ENCODE assay signal across 17 cellular contexts in the genomic region with DNA sequence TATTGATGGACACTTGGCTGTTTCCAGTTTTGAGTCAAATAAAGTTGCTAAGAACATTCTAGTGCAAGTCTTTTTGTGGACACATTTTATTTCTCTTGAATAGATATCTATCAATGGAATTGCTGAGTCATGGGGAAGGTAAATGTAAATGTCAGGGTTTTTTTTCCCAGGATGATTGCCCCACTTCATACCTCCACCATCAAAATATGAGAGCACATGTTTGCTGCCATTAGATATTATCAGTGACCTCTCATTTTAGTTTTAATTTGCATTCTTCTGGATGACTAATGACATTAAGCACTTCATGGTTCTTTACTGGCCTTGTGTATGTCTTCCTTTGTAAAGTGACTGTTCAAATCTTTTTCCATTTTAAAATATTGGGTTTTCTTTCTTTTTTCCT. TPM values are rescaled to one million over a fixed set of nuclear protein-coding genes. Genes with fewer than 3 reads are reported as not detected.
DNase-seq lines count a peak whose midpoint lies in the region; FAIRE-seq and TF ChIP-seq lines count a peak whose summit lies in the region.
"Had no signal": no experiment of that assay in that cellular context is flagged by ENCODE, and none has a peak within 500 bp of the region (broad histone marks: within the 10 kb centered on the region; RNA-seq: fewer than 3 reads in every experiment).

No MANE protein-coding gene starts in this region.

- H3K79me2 ChIP-seq in PC-9 (ENCODE audit: low read depth): no peaks in the 10 kb centered on the region
- H3K79me2 ChIP-seq in endothelial cell of umbilical vein (ENCODE audit: control insufficient read depth, insufficient read depth, low read length): no peaks in the 10 kb centered on the region

- peaks cover 2% of the 10 kb centered on the region for H3K36me3 Mint-ChIP-seq in osteocyte (ENCODE audit: unreplicated experiment)

- H3K4me2 ChIP-seq in PC-9: no peak overlapping the region
- H3K4me2 ChIP-seq in endothelial cell of umbilical vein (ENCODE audit: insufficient read depth, low read length): no peak overlapping the region

- H3K27ac ChIP-seq in PC-9 (peak overlapping the region; percentile 30; the same call in 1 of the 2 replicates), endothelial cell of umbilical vein (ENCODE audit: insufficient read depth, low read depth, low read length) (no peak overlapping the region)
- H3K27ac ChIP-seq: right atrium auricular region had no signal

- FAIRE-seq in endothelial cell of umbilical vein (lab: Jason Lieb, UNC): no peak

- no peaks in the 10 kb centered on the region for H3K9me2 ChIP-seq in PC-9 (ENCODE audit: insufficient read depth)

- H3K9ac ChIP-seq in endothelial cell of umbilical vein (replicated peaks; ENCODE audit: extremely low read depth, insufficient read depth, low read length): no peak overlapping the region

- H3K4me1 ChIP-seq in PC-9 (replicated peaks; ENCODE audit: insufficient read depth): peaks cover 24% of the 10 kb centered on the region
- peaks cover 8% of the 10 kb centered on the region for H3K4me1 ChIP-seq in endothelial cell of umbilical vein (ENCODE audit: control insufficient read depth, extremely low read depth, insufficient read depth, low read length)
- H3K4me1 ChIP-seq: right atrium auricular region had no signal

- H3K27me3 ChIP-seq in PC-9 (ENCODE audit: insufficient read depth, low read depth) (no peaks in the 10 kb centered on the region), endothelial cell of umbilical vein (ENCODE audit: control insufficient read depth in 2 of 2, insufficient read depth in 2 of 2, low read length in 2 of 2) (no peaks in the 10 kb centered on the region)
- H3K27me3 ChIP-seq: right atrium auricular region had no signal

- no peaks in the 10 kb centered on the region for H3K27me3 Mint-ChIP-seq in osteocyte (ENCODE audit: unreplicated experiment)

- CTCF ChIA-PET in PC-9 (lab: Charles Lee) (no interaction called here), endothelial cell of umbilical vein (lab: Charles Lee) (no interaction called here)

- H4K20me1 ChIP-seq in PC-9 (ENCODE audit: insufficient read depth): no peaks in the 10 kb centered on the region
- H4K20me1 ChIP-seq in endothelial cell of umbilical vein (replicated peaks; ENCODE audit: control insufficient read depth, extremely low read depth, insufficient read depth, low read length): no peaks in the 10 kb centered on the region

- TF ChIP-seq CTCF in PC-9 (conservative IDR thresholded peaks at IDR 0.05) (no peak), endothelial cell of umbilical vein (IDR thresholded peaks at IDR 0.05; ENCODE audit: extremely low read depth in 1 of 2, insufficient read depth in 1 of 2, low read depth in 1 of 2, low read length in 2 of 2) (no peak), osteocyte (IDR thresholded peaks at IDR 0.05) (no peak)

- intact Hi-C loops in PC-9 (cut with micrococcal nuclease; ENCODE audit: unreplicated experiment) (loop anchor here (5.0 kb wide), 1 partner anchor 48 kb away; a partner anchor contains a TSS), endothelial cell of umbilical vein (cut with micrococcal nuclease) (no loop called here)

- no peaks in the 10 kb centered on the region for H3K9me1 ChIP-seq in endothelial cell of umbilical vein (replicated peaks; ENCODE audit: control insufficient read depth, extremely low read depth, insufficient read depth, low read length)

- peaks cover 9% of the 10 kb centered on the region; the same call in 1 of the 2 replicates for H3F3A ChIP-seq in PC-9 (ENCODE audit: insufficient read depth, low read depth)

- DNase-seq in SIG-M5 treated with dmso at 0.1 percent for 504 hours (lab: John Stamatoyannopoulos, UW; ENCODE audit: unreplicated experiment) (peak; percentile 6), SIG-M5 (lab: John Stamatoyannopoulos, UW) (no peak), PC-9 (peak in 1 of 2 experiments; percentile 82), endothelial cell of umbilical vein (ENCODE audit: low read depth, low spot score) (peak; percentile 32), renal cortical epithelial cell (ENCODE audit: low read depth) (peak; percentile 62), osteocyte (ENCODE audit: extremely low spot score, unreplicated experiment) (no peak), AG08396 (ENCODE audit: low spot score) (no peak), NCI-H82 treated with DMSO at 0.1 percent for 48 hours (lab: John Stamatoyannopoulos, UW; ENCODE audit: unreplicated experiment) (no peak)
- DNase-seq: 8988T; activated CD4-positive, alpha-beta T cell treated with anti-CD3 and anti-CD28 coated beads, Interleukin-2, amount 50 U/mL, for 48 hours; amygdala; dermis blood vessel endothelial cell; foreskin melanocyte; NCI-H1092; NK-92 treated with Interleukin-12 subunit alpha and Interleukin-12 subunit beta, amount 100 ng/mL, for 24 hours; stimulated activated CD4-positive, alpha-beta T cell treated with anti-CD3 and anti-CD28 coated beads, Interleukin-1b, Interleukin-23, amount 100 ng/mL, for 48 hours had no signal

- H3K4me3 ChIP-seq in PC-9 (no peak overlapping the region), endothelial cell of umbilical vein (replicated peaks in 1 of 3; ENCODE audit: insufficient read depth in 1 of 3, low read depth in 1 of 3, low read length in 3 of 3) (no peak overlapping the region)
- H3K4me3 ChIP-seq: right atrium auricular region had no signal

- H3K9me3 ChIP-seq in PC-9 (ENCODE audit: insufficient read depth, low read depth) (no peaks in the 10 kb centered on the region), endothelial cell of umbilical vein (replicated peaks; ENCODE audit: control insufficient read depth, insufficient read depth, low read length) (no peaks in the 10 kb centered on the region)
- H3K9me3 ChIP-seq: right atrium auricular region had no signal

- BruUV-seq in PC-9 (replicated peaks; lab: Mats Ljungman, UMichigan): no TSS peak
- no TSS peak for BruUV-seq in endothelial cell of umbilical vein (replicated peaks; lab: Mats Ljungman, UMichigan)

- H3K4me3 Mint-ChIP-seq in osteocyte (ENCODE audit: unreplicated experiment): no peak overlapping the region

- no peaks in the 10 kb centered on the region for H3K9me3 Mint-ChIP-seq in osteocyte (ENCODE audit: unreplicated experiment)

- no peak for TF ChIP-seq POLR2A in endothelial cell of umbilical vein (IDR thresholded peaks at IDR 0.05; ENCODE audit: low read depth, low read length)

- no peak overlapping the region for H3K27ac Mint-ChIP-seq in osteocyte (ENCODE audit: unreplicated experiment)

- dilution Hi-C loops in endothelial cell of umbilical vein (cut with MboI; ENCODE audit: extremely low pct_ligation_motif_present, low sequenced_read_pairs): no loop called here

- POLR2A ChIA-PET in PC-9 (lab: Charles Lee; ENCODE audit: unreplicated experiment): no interaction called here
- POLR2A ChIA-PET in endothelial cell of umbilical vein (lab: Charles Lee): no interaction called here

- H3K36me3 ChIP-seq in PC-9 (ENCODE audit: low read depth): no peaks in the 10 kb centered on the region
- H3K36me3 ChIP-seq in endothelial cell of umbilical vein (ENCODE audit: control insufficient read depth in 2 of 2, extremely low read depth in 1 of 2, insufficient read depth in 2 of 2, low read length in 2 of 2): peaks cover 2 to 4% of the 10 kb centered on the region in 2 experiments

- H3K4me1 Mint-ChIP-seq in osteocyte (ENCODE audit: unreplicated experiment): peaks cover 4% of the 10 kb centered on the region

- H2AFZ ChIP-seq in PC-9: no peak overlapping the region
- H2AFZ ChIP-seq in endothelial cell of umbilical vein (ENCODE audit: low read depth, low read length): no peak overlapping the region

TF ChIP-seq in endothelial cell of umbilical vein, 7 proteins besides CTCF, POLR2A, EP300 and RAD21:
- TF ChIP-seq JUN (IDR thresholded peaks at IDR 0.05; ENCODE audit: borderline replicate concordance, insufficient read depth, insufficient read length, low read depth) (no peak), GATA2 (IDR thresholded peaks at IDR 0.05; ENCODE audit: insufficient read depth, insufficient read length, low read depth, low read length) (no peak), FOS (IDR thresholded peaks at IDR 0.05; ENCODE audit: borderline replicate concordance, insufficient read depth, low read length) (no peak), MYC (IDR thresholded peaks at IDR 0.05; ENCODE audit: low read depth, low read length) (no peak), POLR2AphosphoS5 (IDR thresholded peaks at IDR 0.05; ENCODE audit: insufficient read depth, low read depth, low read length) (no peak), EZH2 (IDR thresholded peaks at IDR 0.05; ENCODE audit: borderline replicate concordance, low read depth, low read length, severe bottlenecking) (no peak)
- TF ChIP-seq, protein P1, sequence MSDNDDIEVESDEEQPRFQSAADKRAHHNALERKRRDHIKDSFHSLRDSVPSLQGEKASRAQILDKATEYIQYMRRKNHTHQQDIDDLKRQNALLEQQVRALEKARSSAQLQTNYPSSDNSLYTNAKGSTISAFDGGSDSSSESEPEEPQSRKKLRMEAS (IDR thresholded peaks at IDR 0.05; ENCODE audit: insufficient read depth, insufficient read length): no peak

RNA-seq across cellular contexts. Expression of a gene that starts 45.7 kb away (rescaled TPM):
- total RNA-seq in PC-9 (2021) (37.4 and 71.8 TPM in 2 replicates), endothelial cell of umbilical vein (82.6 and 93.2 TPM in 2 replicates), renal cortical epithelial cell (57.7 and 67.0 TPM in 2 replicates), osteocyte (18.5 and 21.9 TPM in 2 replicates)
- polyA plus RNA-seq in endothelial cell of umbilical vein: 20.2 and 27.9 TPM in 2 replicates
- polyA plus RNA-seq in endothelial cell of umbilical vein (2011; cell fraction: cytosol; rRNA removed): 38.3 and 43.8 TPM in 2 replicates
- polyA plus RNA-seq in endothelial cell of umbilical vein (2011; cell fraction: nucleus; rRNA removed): 32.8 and 39.4 TPM in 2 replicates
- polyA plus RNA-seq in endothelial cell of umbilical vein (2012): 146 and 147 TPM in 2 replicates
- 45.3 and 50.5 TPM in 2 replicates for polyA minus RNA-seq in endothelial cell of umbilical vein
- polyA minus RNA-seq in endothelial cell of umbilical vein (2011; cell fraction: cytosol; rRNA and poly(A)+ RNA removed): 5.2 TPM
- polyA minus RNA-seq in endothelial cell of umbilical vein (2011; cell fraction: nucleus; rRNA and poly(A)+ RNA removed): 13.8 and 18.5 TPM in 2 replicates

Comparison
In these comparisons a context has a peak if more than half of its experiments do, and no peak if none do; other contexts are left out.
1. DNase-seq: peak in SIG-M5 treated with dmso at 0.1 percent for 504 hours (single experiment), endothelial cell of umbilical vein (single experiment) and renal cortical epithelial cell (single experiment); none in SIG-M5 (single experiment), osteocyte (single experiment), AG08396 (single experiment) and NCI-H82 treated with DMSO at 0.1 percent for 48 hours (single experiment).